Comparison of ENCODE assay signal across 1 cellular context in the genomic region with DNA sequence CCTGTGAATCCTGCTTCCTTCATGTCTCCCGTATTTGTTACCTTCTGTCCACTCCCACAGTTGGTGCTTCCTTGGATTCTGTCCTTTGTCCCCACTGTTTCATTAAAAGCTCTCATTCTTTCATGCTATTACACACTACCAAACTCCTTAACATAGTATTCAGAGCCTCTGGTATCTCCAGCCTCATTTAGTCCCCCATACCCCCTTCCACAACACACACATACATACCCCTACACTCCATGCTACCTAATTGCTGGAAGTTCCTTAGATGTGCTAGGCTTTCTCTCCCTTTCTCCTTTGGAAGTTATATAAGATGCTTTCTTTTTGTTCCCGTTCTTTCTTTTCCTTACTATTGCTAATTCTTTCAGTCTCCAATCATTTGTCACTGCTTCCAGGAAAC.
TF ChIP-seq lines count a peak whose summit lies in the region.

No MANE protein-coding gene starts in this region.

TF ChIP-seq in WTC11, 78 proteins besides CTCF, POLR2A, EP300 and RAD21 (continued from another document):
- TF ChIP-seq, protein P1, sequence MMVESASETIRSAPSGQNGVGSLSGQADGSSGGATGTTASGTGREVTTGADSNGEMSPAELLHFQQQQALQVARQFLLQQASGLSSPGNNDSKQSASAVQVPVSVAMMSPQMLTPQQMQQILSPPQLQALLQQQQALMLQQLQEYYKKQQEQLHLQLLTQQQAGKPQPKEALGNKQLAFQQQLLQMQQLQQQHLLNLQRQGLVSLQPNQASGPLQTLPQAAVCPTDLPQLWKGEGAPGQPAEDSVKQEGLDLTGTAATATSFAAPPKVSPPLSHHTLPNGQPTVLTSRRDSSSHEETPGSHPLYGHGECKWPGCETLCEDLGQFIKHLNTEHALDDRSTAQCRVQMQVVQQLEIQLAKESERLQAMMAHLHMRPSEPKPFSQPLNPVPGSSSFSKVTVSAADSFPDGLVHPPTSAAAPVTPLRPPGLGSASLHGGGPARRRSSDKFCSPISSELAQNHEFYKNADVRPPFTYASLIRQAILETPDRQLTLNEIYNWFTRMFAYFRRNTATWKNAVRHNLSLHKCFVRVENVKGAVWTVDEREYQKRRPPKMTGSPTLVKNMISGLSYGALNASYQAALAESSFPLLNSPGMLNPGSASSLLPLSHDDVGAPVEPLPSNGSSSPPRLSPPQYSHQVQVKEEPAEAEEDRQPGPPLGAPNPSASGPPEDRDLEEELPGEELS (CRISPR knock-in tag; IDR thresholded peaks at IDR 0.05) = no peak
- TF ChIP-seq ATF1 (CRISPR knock-in tag; IDR thresholded peaks at IDR 0.05) = no peak
- no peak for TF ChIP-seq MXD4 (CRISPR knock-in tag; IDR thresholded peaks at IDR 0.05; ENCODE audit: borderline replicate concordance)
- no peak for TF ChIP-seq TP53 (CRISPR knock-in tag; IDR thresholded peaks at IDR 0.05)
- TF ChIP-seq RELA (CRISPR knock-in tag; IDR thresholded peaks at IDR 0.05; ENCODE audit: borderline replicate concordance) = no peak
- no peak for TF ChIP-seq JUN (CRISPR knock-in tag; IDR thresholded peaks at IDR 0.05)
- TF ChIP-seq, protein P2, sequence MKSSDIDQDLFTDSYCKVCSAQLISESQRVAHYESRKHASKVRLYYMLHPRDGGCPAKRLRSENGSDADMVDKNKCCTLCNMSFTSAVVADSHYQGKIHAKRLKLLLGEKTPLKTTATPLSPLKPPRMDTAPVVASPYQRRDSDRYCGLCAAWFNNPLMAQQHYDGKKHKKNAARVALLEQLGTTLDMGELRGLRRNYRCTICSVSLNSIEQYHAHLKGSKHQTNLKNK (CRISPR knock-in tag; IDR thresholded peaks at IDR 0.05) = no peak
- TF ChIP-seq SOX15 (CRISPR knock-in tag; IDR thresholded peaks at IDR 0.05) = no peak
